In the genomic region with DNA sequence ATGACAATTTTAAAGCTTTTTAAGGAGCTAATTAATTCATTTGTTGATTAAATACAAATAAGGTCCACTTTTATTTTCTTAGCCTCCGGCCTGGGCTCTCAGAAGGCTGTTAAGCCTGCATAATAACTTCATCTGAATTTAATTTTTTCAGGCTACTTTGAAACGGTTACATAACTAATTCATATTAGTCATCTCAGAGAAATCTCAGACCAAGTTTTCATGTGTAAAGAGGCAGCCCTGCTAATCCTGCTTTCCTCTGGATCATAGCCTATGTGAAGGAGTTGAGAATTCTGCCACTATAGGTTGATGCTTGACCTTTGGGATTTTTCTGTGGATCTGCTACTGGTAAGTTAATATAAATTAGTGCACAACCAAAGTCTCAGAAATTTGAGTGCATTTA, we compare ENCODE assay signal across 27 cellular contexts.
DNase-seq lines count a peak whose midpoint lies in the region; ATAC-seq, FAIRE-seq and TF ChIP-seq lines count a peak whose summit lies in the region.
"Had no signal": no experiment of that assay in that cellular context is flagged by ENCODE, and none has a peak within 500 bp of the region (broad histone marks: within the 10 kb centered on the region; RNA-seq: fewer than 3 reads in every experiment).

No MANE protein-coding gene starts in this region.

- H3K4me1 Mint-ChIP-seq in HFFc6 (ENCODE audit: low read depth), result peaks cover 18% of the 10 kb centered on the region
- H3K4me1 Mint-ChIP-seq: activated B cell treated with CpG ODN at 0.5 μM for 24 hours; activated CD4-positive, alpha-beta memory T cell treated with anti-CD3 and anti-CD28 coated beads, Interleukin-2, amount 10 ng/mL, durations not matched to agents 7 days and 5 days had no signal

- H3K4me1 ChIP-seq in keratinocyte (ENCODE audit: control insufficient read depth, extremely low read depth, insufficient read depth, low read length), result no peaks in the 10 kb centered on the region
- H3K4me1 ChIP-seq in sigmoid colon, result no peaks in the 10 kb centered on the region
- H3K4me1 ChIP-seq: SJSA1, stomach, upper lobe of left lung had no signal

- 76 to 83% methylated on average over 2 of the region's 2 CpGs for WGBS in sigmoid colon, 2 donors

- intact Hi-C loops in sigmoid colon (cut with DNase I), result no loop called here

- dilution Hi-C loops in keratinocyte (cut with MboI; ENCODE audit: extremely low pct_ligation_motif_present, low sequenced_read_pairs), result no loop called here

- no peak overlapping the region for H3K9ac ChIP-seq in keratinocyte (ENCODE audit: control insufficient read depth, extremely low read depth, insufficient read depth, low read length)
- H3K9ac ChIP-seq: neural progenitor cell had no signal

- H4K20me1 ChIP-seq in keratinocyte (ENCODE audit: control insufficient read depth, extremely low read depth, insufficient read depth, low read length), result no peaks in the 10 kb centered on the region

- H3K27ac ChIP-seq in keratinocyte (ENCODE audit: control insufficient read depth, insufficient read depth, low read length), result no peak overlapping the region
- no peak overlapping the region for H3K27ac ChIP-seq in sigmoid colon
- H3K27ac ChIP-seq: neural progenitor cell, SJSA1, stomach, upper lobe of left lung had no signal

- H3K4me3 Mint-ChIP-seq in HFFc6, result no peak overlapping the region
- H3K4me3 Mint-ChIP-seq: activated B cell treated with CpG ODN at 0.5 μM for 24 hours; activated CD4-positive, alpha-beta memory T cell treated with anti-CD3 and anti-CD28 coated beads, Interleukin-2, amount 10 ng/mL, durations not matched to agents 7 days and 5 days; neural progenitor cell; T-helper 2 cell treated with Interferon-gamma antibody and Interleukin-4, amounts not matched to agents 5 μg/mL and 100 μg/mL, for 36 hours had no signal

- no peaks in the 10 kb centered on the region for H3K9me3 Mint-ChIP-seq in HFFc6
- H3K9me3 Mint-ChIP-seq: activated B cell treated with CpG ODN at 0.5 μM for 24 hours; activated CD4-positive, alpha-beta memory T cell treated with anti-CD3 and anti-CD28 coated beads, Interleukin-2, amount 10 ng/mL, durations not matched to agents 7 days and 5 days; neural progenitor cell; T-helper 2 cell treated with Interferon-gamma antibody and Interleukin-4, amounts not matched to agents 5 μg/mL and 100 μg/mL, for 36 hours had no signal

- ATAC-seq in HG03095 (IDR thresholded peaks at IDR 0.05; ENCODE audit: unreplicated experiment), result no peak
- ATAC-seq: PC-3 had no signal

- TF ChIP-seq EP300 in sigmoid colon (IDR thresholded peaks at IDR 0.05), result no peak

- TF ChIP-seq POLR2A in sigmoid colon (IDR thresholded peaks at IDR 0.05), result no peak

- H3K27me3 ChIP-seq in keratinocyte (ENCODE audit: control insufficient read depth, extremely low read depth, insufficient read depth, low read length) (no peaks in the 10 kb centered on the region), sigmoid colon (no peaks in the 10 kb centered on the region)
- H3K27me3 ChIP-seq: neural progenitor cell, SJSA1, stomach, upper lobe of left lung had no signal

- peaks cover 2% of the 10 kb centered on the region; the same call in 1 of the 2 replicates for H3K27me3 Mint-ChIP-seq in HFFc6 (ENCODE audit: insufficient read depth)

- H3K79me2 ChIP-seq in keratinocyte (ENCODE audit: control insufficient read depth, insufficient read depth, low read length), result no peaks in the 10 kb centered on the region

- H2AFZ ChIP-seq in keratinocyte (ENCODE audit: control insufficient read depth, low read length), result no peak overlapping the region
- H2AFZ ChIP-seq: neural progenitor cell had no signal

- H3K27ac Mint-ChIP-seq in HFFc6, result no peak overlapping the region
- H3K27ac Mint-ChIP-seq: activated B cell treated with CpG ODN at 0.5 μM for 24 hours; activated CD4-positive, alpha-beta memory T cell treated with anti-CD3 and anti-CD28 coated beads, Interleukin-2, amount 10 ng/mL, durations not matched to agents 7 days and 5 days; neural progenitor cell; progenitor cell of endocrine pancreas; T-helper 2 cell treated with Interferon-gamma antibody and Interleukin-4, amounts not matched to agents 5 μg/mL and 100 μg/mL, for 36 hours had no signal

- H3K36me3 ChIP-seq in keratinocyte (ENCODE audit: control insufficient read depth in 2 of 2, extremely low read depth in 1 of 2, insufficient read depth in 2 of 2, low read length in 2 of 2), result no peaks in the 10 kb centered on the region
- no peaks in the 10 kb centered on the region for H3K36me3 ChIP-seq in sigmoid colon
- H3K36me3 ChIP-seq: neural progenitor cell, SJSA1, stomach, upper lobe of left lung had no signal

- H3K4me3 ChIP-seq in choroid plexus epithelial cell (ENCODE audit: low read depth, low read length) (no peak overlapping the region), keratinocyte (ENCODE audit: control insufficient read depth in 2 of 3, extremely low read depth in 1 of 3, insufficient read depth in 2 of 3, low read depth in 1 of 3, low read length in 3 of 3) (no peak overlapping the region), sigmoid colon (no peak overlapping the region)
- H3K4me3 ChIP-seq: neural progenitor cell, SJSA1, stomach, upper lobe of left lung had no signal

- no peaks in the 10 kb centered on the region for H3K36me3 Mint-ChIP-seq in HFFc6 (ENCODE audit: low read depth)
- H3K36me3 Mint-ChIP-seq: neural progenitor cell had no signal

- no peak overlapping the region for H3K4me2 ChIP-seq in keratinocyte (ENCODE audit: control insufficient read depth, extremely low read depth, insufficient read depth, low read depth, low read length)

- TF ChIP-seq CTCF in HFFc6 (IDR thresholded peaks at IDR 0.05) (no peak), choroid plexus epithelial cell (conservative IDR thresholded peaks at IDR 0.05; ENCODE audit: low read depth, low read length) (no peak), keratinocyte (optimal IDR thresholded peaks at IDR 0.05 in 1 of 3, IDR thresholded peaks at IDR 0.05 in 1 of 3, conservative IDR thresholded peaks at IDR 0.05 in 1 of 3; ENCODE audit: extremely low read depth in 1 of 3, insufficient read depth in 2 of 3, low read length in 3 of 3) (no peak), sigmoid colon (IDR thresholded peaks at IDR 0.05) (no peak)

- H3K9me3 ChIP-seq in keratinocyte (ENCODE audit: control insufficient read depth, low read depth, low read length), result no peaks in the 10 kb centered on the region
- H3K9me3 ChIP-seq in sigmoid colon, result no peaks in the 10 kb centered on the region
- H3K9me3 ChIP-seq: SJSA1, stomach, upper lobe of left lung had no signal

- no peaks in the 10 kb centered on the region for H3K9me1 ChIP-seq in keratinocyte (ENCODE audit: control insufficient read depth, extremely low read depth, insufficient read depth, low read length)

- peak; percentile 66 for FAIRE-seq in keratinocyte (lab: Jason Lieb, UNC)
- FAIRE-seq: A204.1, G401.6, small intestine had no signal

- DNase-seq in AG08395 (ENCODE audit: low spot score) (peak; percentile 48), HFFc6 (peak; percentile 17), choroid plexus epithelial cell (ENCODE audit: low read depth) (peak; percentile 30), keratinocyte (ENCODE audit: low read depth, low spot score) (no peak), NOMO-1 treated with DMSO at 0.1 percent for 48 hours (lab: John Stamatoyannopoulos, UW; ENCODE audit: unreplicated experiment) (no peak), RPMI8226 (no peak), sigmoid colon (no peak)
- DNase-seq: activated B cell treated with CpG ODN at 0.5 μM for 24 hours; activated CD4-positive, alpha-beta memory T cell treated with anti-CD3 and anti-CD28 coated beads, Interleukin-2, amount 10 ng/mL, durations not matched to agents 7 days and 5 days; activated naive CD4-positive, alpha-beta T cell; anterior cingulate cortex; effector memory CD4-positive, alpha-beta T cell; MV-4-11; NCI-H187; NCI-H2227 treated with DMSO at 0.1 percent for 48 hours; PC-3; small intestine; stimulated activated CD4-positive, alpha-beta T cell treated with anti-CD3 and anti-CD28 coated beads, Interleukin-4, amount 100 ng/mL, for 4 hours; stomach; upper lobe of left lung had no signal

Comparison
In these comparisons a context has a peak if more than half of its experiments do, and no peak if none do; other contexts are left out.
1. DNase-seq: peak in AG08395 (single experiment), HFFc6 (single experiment) and choroid plexus epithelial cell (single experiment); none in keratinocyte (single experiment), NOMO-1 treated with DMSO at 0.1 percent for 48 hours (single experiment), RPMI8226 (single experiment) and sigmoid colon (single experiment).